ENCODE assay signal across 8 cellular contexts in the genomic region with DNA sequence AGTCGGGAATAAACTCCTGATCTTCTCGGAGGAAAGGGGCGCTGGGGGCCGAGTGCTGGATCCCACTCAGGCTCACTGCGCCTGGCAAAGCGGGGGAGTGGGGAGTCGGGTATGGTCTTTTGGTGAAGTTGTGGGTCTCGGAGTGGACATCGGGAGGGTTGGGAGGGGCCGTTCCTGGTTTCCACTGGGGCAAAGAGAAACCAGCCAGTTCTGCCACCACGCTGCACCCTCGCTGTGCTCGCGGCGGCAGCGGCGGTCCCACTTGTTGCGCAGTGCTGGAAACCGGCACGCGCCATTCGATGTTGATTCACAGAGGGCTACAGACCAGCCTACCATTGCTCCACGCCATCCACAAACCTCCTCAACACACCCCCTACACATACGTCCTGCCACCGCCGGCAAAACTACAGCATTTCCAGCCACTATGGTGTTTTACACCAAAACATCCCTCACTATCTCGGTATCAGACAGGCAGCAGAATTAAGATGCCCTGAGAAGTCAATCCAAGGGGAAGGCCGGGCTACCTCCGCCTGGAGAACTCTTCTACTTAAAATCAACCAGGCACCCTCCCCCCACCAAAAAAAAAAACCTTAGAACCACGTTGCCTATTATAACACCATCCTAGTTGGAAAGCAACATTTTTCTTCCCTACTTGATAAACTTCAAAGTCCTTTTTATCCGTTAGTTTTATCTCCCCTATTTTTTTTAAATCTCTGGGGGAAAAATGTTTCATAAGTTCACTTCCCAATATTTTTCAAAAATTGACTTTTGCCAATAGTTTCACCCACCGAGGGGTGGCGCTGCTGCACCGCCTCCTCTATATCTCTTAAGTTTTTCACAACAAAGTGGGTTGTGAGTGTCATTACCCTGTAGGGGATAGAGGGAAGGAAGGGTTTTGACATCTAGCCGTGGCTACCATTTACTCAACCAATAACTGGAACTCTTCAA. TPM values are rescaled to one million over a fixed set of nuclear protein-coding genes. Genes with fewer than 3 reads are reported as not detected.
DNase-seq lines count a peak whose midpoint lies in the region; ATAC-seq and TF ChIP-seq lines count a peak whose summit lies in the region.

No MANE protein-coding gene starts in this region.

- peaks cover 97% of the 10 kb centered on the region for H3K79me2 ChIP-seq in OCI-LY7 (ENCODE audit: insufficient read depth, low read depth, low read length)

- peaks cover 32% of the 10 kb centered on the region for H4K20me1 ChIP-seq in OCI-LY7 (ENCODE audit: insufficient read depth, low read length)

- intact Hi-C loops in OCI-LY7 (cut with micrococcal nuclease; ENCODE audit: unreplicated experiment): loop anchor here (1.0 to 5.0 kb wide), 12 partner anchors 204 to 1213 kb away; a partner anchor contains a TSS
- intact Hi-C loops in esophagus squamous epithelium (cut with DNase I): loop anchor here (5.0 to 10.0 kb wide), 3 partner anchors 313 to 1211 kb away; no protein-coding TSS in a partner anchor
- intact Hi-C loops in stomach (cut with DNase I; ENCODE audit: low total_unique reads): no loop called here

- H3K4me1 ChIP-seq in OCI-LY7 (ENCODE audit: insufficient read depth, low read length, poor library complexity, severe bottlenecking): peaks cover 40% of the 10 kb centered on the region
- H3K4me1 ChIP-seq in esophagus squamous epithelium: peaks cover 14 to 75% (median 15%) of the 10 kb centered on the region in 3 donors
- peaks cover 21 to 48% (median 41%) of the 10 kb centered on the region in 4 donors for H3K4me1 ChIP-seq in stomach

- POLR2A ChIA-PET in BJ (lab: Charles Lee): no interaction called here
- POLR2A ChIA-PET in OCI-LY7 (lab: Charles Lee): interaction anchor here (0.7 to 13.4 kb wide), 18 partner anchors 9 to 1213 kb away, joined by 3 to 531 read pairs (median 4); no protein-coding TSS in a partner anchor

- H3K4me2 ChIP-seq in OCI-LY7 (ENCODE audit: low read length): peak overlapping the region; percentile 93

- CTCF ChIA-PET in BJ (lab: Yijun Ruan, JAX) (interaction anchor here (0.6 to 5.6 kb wide), 56 partner anchors 8 to 1408 kb away, joined by 3 to 250 read pairs (median 5); a partner anchor contains a TSS), OCI-LY7 (lab: Charles Lee; ENCODE audit: unreplicated experiment) (interaction anchor here (0.6 to 1.8 kb wide), 16 partner anchors 15 to 1213 kb away, joined by 3 to 10 read pairs (median 3); no protein-coding TSS in a partner anchor)

- H3K4me3 ChIP-seq in BJ (ENCODE audit: low read depth, low read length) (peak overlapping the region; percentile 96), OCI-LY7 (ENCODE audit: low read depth, low read length, poor library complexity, severe bottlenecking) (peak overlapping the region; percentile 86), esophagus squamous epithelium (peak overlapping the region; percentile 69 to 82 (median 74)), stomach (peak overlapping the region; percentile 57 to 83 (median 70))

- H3K27me3 ChIP-seq in BJ (ENCODE audit: control insufficient read depth, insufficient read depth, low read length) (no peaks in the 10 kb centered on the region), esophagus squamous epithelium (no peaks in the 10 kb centered on the region), stomach (no peaks in the 10 kb centered on the region)

- peak overlapping the region; percentile 95 to 96 for H3K4me3 Mint-ChIP-seq in activated T-cell treated with anti-CD3 and anti-CD28 coated beads, Interleukin-2, amount 50 U/mL, for 72 hours
- H3K4me3 Mint-ChIP-seq in naive B cell: peak overlapping the region; percentile 88 to 100 (median 98)

- H3K27ac ChIP-seq in OCI-LY7 (ENCODE audit: low read depth, low read length, poor library complexity, severe bottlenecking): peak overlapping the region; percentile 90
- peak overlapping the region; percentile 96 to 99 (median 98) for H3K27ac ChIP-seq in esophagus squamous epithelium
- peak overlapping the region; percentile 76 to 100 (median 98) for H3K27ac ChIP-seq in stomach

- 0 to 1% methylated on average over 15 to 26 of the region's 35 CpGs for WGBS in esophagus squamous epithelium, 2 donors
- WGBS in stomach, 5 donors: 1 to 3% (median 2%) methylated on average over 23 to 35 of the region's 35 CpGs

- TF ChIP-seq CTCF in BJ (IDR thresholded peaks at IDR 0.05; ENCODE audit: insufficient read depth, low read depth, low read length) (peak; percentile 79), OCI-LY7 (conservative IDR thresholded peaks at IDR 0.05; ENCODE audit: low read length) (peak; percentile 100), esophagus squamous epithelium (IDR thresholded peaks at IDR 0.05) (peak; percentile 71 to 95 (median 89)), stomach (IDR thresholded peaks at IDR 0.05) (peak in 5 of 7 experiments; percentile 72 to 87 (median 82))

- H3K27me3 Mint-ChIP-seq in activated T-cell treated with anti-CD3 and anti-CD28 coated beads, Interleukin-2, amount 50 U/mL, for 72 hours (ENCODE audit: low read depth): no peaks in the 10 kb centered on the region
- no peaks in the 10 kb centered on the region for H3K27me3 Mint-ChIP-seq in naive B cell

- H2AFZ ChIP-seq in OCI-LY7 (ENCODE audit: low read length): no peak overlapping the region

- H3K27ac Mint-ChIP-seq in activated T-cell treated with anti-CD3 and anti-CD28 coated beads, Interleukin-2, amount 50 U/mL, for 72 hours: peak overlapping the region; percentile 100
- H3K27ac Mint-ChIP-seq in naive B cell: peak overlapping the region; percentile 91 to 99 (median 94)

- TF ChIP-seq EP300 in stomach (IDR thresholded peaks at IDR 0.05): no peak

- ATAC-seq in activated T-cell treated with anti-CD3 and anti-CD28 coated beads, Interleukin-2, amount 50 U/mL, for 72 hours (replicated peaks in 1 of 2): peak; percentile 47 to 60
- peak; percentile 11 to 15 for ATAC-seq in naive B cell (ENCODE audit: low read depth in 2 of 2)
- no peak for ATAC-seq in GM19455 (IDR thresholded peaks at IDR 0.05; ENCODE audit: unreplicated experiment)

- no peak for DNase-seq in BJ (ENCODE audit: low read depth)
- peak; percentile 90 for DNase-seq in HT-29 (ENCODE audit: low spot score)
- DNase-seq in OCI-LY7 (ENCODE audit: low spot score): peak; percentile 92
- DNase-seq in activated T-cell treated with anti-CD3 and anti-CD28 coated beads, Interleukin-2, amount 50 U/mL, for 72 hours: peak; percentile 82 to 84
- no peak for DNase-seq in esophagus squamous epithelium (lab: John Stamatoyannopoulos, UW)
- DNase-seq in naive B cell: peak; percentile 68
- peak; percentile 72 for DNase-seq in stomach

- peaks cover 47% of the 10 kb centered on the region for H3K4me1 Mint-ChIP-seq in activated T-cell treated with anti-CD3 and anti-CD28 coated beads, Interleukin-2, amount 50 U/mL, for 72 hours (ENCODE audit: low read depth)
- peaks cover 63 to 76% (median 70%) of the 10 kb centered on the region in 3 donors for H3K4me1 Mint-ChIP-seq in naive B cell

- no TSS peak for BruUV-seq in OCI-LY7 (replicated peaks; lab: Mats Ljungman, UMichigan)

- no peaks in the 10 kb centered on the region for H3K9me3 Mint-ChIP-seq in activated T-cell treated with anti-CD3 and anti-CD28 coated beads, Interleukin-2, amount 50 U/mL, for 72 hours
- H3K9me3 Mint-ChIP-seq in naive B cell: no peaks in the 10 kb centered on the region

- H3K9me3 ChIP-seq in OCI-LY7 (ENCODE audit: low read length) (no peaks in the 10 kb centered on the region), esophagus squamous epithelium (no peaks in the 10 kb centered on the region), stomach (no peaks in the 10 kb centered on the region)

- TF ChIP-seq POLR2A in esophagus squamous epithelium (IDR thresholded peaks at IDR 0.05) (peak in 2 of 4 donors; percentile 18 to 33), stomach (IDR thresholded peaks at IDR 0.05) (no peak)

- peaks cover 17 to 22% of the 10 kb centered on the region in 2 donors for H3K36me3 Mint-ChIP-seq in activated T-cell treated with anti-CD3 and anti-CD28 coated beads, Interleukin-2, amount 50 U/mL, for 72 hours (ENCODE audit: insufficient read depth in 2 of 2)
- no peaks in the 10 kb centered on the region for H3K36me3 Mint-ChIP-seq in naive B cell

- H3K36me3 ChIP-seq in BJ (ENCODE audit: control insufficient read depth, insufficient read depth, low read length) (no peaks in the 10 kb centered on the region), OCI-LY7 (ENCODE audit: insufficient read depth, low read length) (peaks cover 83% of the 10 kb centered on the region), esophagus squamous epithelium (no peaks in the 10 kb centered on the region), stomach (no peaks in the 10 kb centered on the region)

- no peaks in the 10 kb centered on the region for H3K9me2 ChIP-seq in OCI-LY7 (ENCODE audit: insufficient read depth, low read length)

RNA-seq across cellular contexts. Expression of a gene that starts 3.6 kb away (rescaled TPM):
- polyA plus RNA-seq in BJ (2011; rRNA removed) (14.1 and 17.4 TPM in 2 replicates), naive B cell (ENCODE audit: low read depth in 6 of 6) (10 to 100 TPM; 20.7 to 39.3 (median 31.9) TPM), stomach (10 to 100 TPM; 11.1 to 36.1 (median 23.4) TPM)
- 32.3 and 36.7 TPM in 2 replicates for polyA minus RNA-seq in BJ (2011; rRNA and poly(A)+ RNA removed)
- 11.8 and 12.0 TPM in 2 replicates for total RNA-seq in HT-29 (2014; rRNA removed; shearing (Covaris generic))
- 62.4 and 65.6 TPM in 2 replicates for total RNA-seq in OCI-LY7 (2014; rRNA removed; shearing (Covaris generic))
- total RNA-seq in OCI-LY7 (2022) (251 and 256 TPM in 2 replicates), esophagus squamous epithelium (10 to 100 TPM; 30.8 to 94.4 (median 42.6) TPM), stomach (100 to 1,000 TPM in 1 of 5 donors, 10 to 100 TPM in 4; 11.6 to 112 (median 39.7) TPM)
- total RNA-seq in activated T-cell treated with anti-CD3 and anti-CD28 coated beads, Interleukin-2, amount 50 U/mL, for 72 hours: 100 to 1,000 TPM; 106 to 118 TPM

RNA-seq across cellular contexts. Expression of a gene that starts 39.3 kb away (rescaled TPM):
- polyA plus RNA-seq in BJ (2011; rRNA removed) (not detected in 2 replicates), naive B cell (ENCODE audit: low read depth in 6 of 6) (not detected), stomach (not detected)
- not detected in 2 replicates for polyA minus RNA-seq in BJ (2011; rRNA and poly(A)+ RNA removed)
- not detected in 2 replicates for total RNA-seq in HT-29 (2014; rRNA removed; shearing (Covaris generic))
- not detected in 2 replicates for total RNA-seq in OCI-LY7 (2014; rRNA removed; shearing (Covaris generic))
- total RNA-seq in OCI-LY7 (2022) (not detected in 2 replicates), esophagus squamous epithelium (not detected), stomach (not detected)
- total RNA-seq in activated T-cell treated with anti-CD3 and anti-CD28 coated beads, Interleukin-2, amount 50 U/mL, for 72 hours: not detected

Comparison
In these comparisons a context has a peak if more than half of its experiments do, and no peak if none do; other contexts are left out.
1. DNase-seq: peak in HT-29 (single experiment), OCI-LY7 (single experiment), activated T-cell treated with anti-CD3 and anti-CD28 coated beads, Interleukin-2, amount 50 U/mL, for 72 hours (2 of 2), naive B cell (single experiment) and stomach (single experiment); none in BJ (single experiment) and esophagus squamous epithelium (single experiment).
2. Peak in every context shown above with its lines, with median percentiles within 50 percentile points of each other: H3K4me3 ChIP-seq, CTCF ChIP-seq and H3K27ac ChIP-seq.